In genomic region chr10:69415049-69415448, GRCh38 we compare ENCODE assay signal across 25 cellular contexts. TPM values are rescaled to one million over a fixed set of nuclear protein-coding genes. Genes with fewer than 3 reads are reported as not detected.
"Had no signal": no experiment of that assay in that cellular context is flagged by ENCODE, and none has a peak within 500 bp of the region (broad histone marks: within the 10 kb centered on the region; RNA-seq: fewer than 3 reads in every experiment).

No MANE protein-coding gene starts in this region.

- H3K27me3 ChIP-seq: upper lobe of right lung had no signal

- H3K79me2 ChIP-seq: parathyroid adenoma had no signal

- H3K4me1 ChIP-seq: parathyroid adenoma, upper lobe of right lung had no signal

- H3K27me3 Mint-ChIP-seq: activated naive CD4-positive, alpha-beta T cell treated with anti-CD3 and anti-CD28 coated beads, Interleukin-2, amount 50 U/mL, for 24 hours; T-helper 17 cell had no signal

- H3K4me3 Mint-ChIP-seq: activated CD8-positive, alpha-beta T cell treated with anti-CD3 and anti-CD28 coated beads, Interleukin-2, amount 10 ng/mL, durations not matched to agents 7 days and 5 days; activated naive CD4-positive, alpha-beta T cell treated with anti-CD3 and anti-CD28 coated beads, Interleukin-2, amount 50 U/mL, for 24 hours; brain; dendritic cell treated with granulocyte-macrophage colony-stimulating factor and Interleukin-4, amounts not matched to agents 40 ng/mL and 50 ng/mL, for 4 days; mesothelial cell of epicardium; nephron progenitor cell; stimulated activated naive B cell treated with anti-CD40 and anti-IgM and Interleukin-4, amounts not matched to agents 10 μg/mL and 1 μg/mL and 100 μg/mL, for 72 hours; T-helper 17 cell had no signal

- H3K4me2 ChIP-seq: smooth muscle cell had no signal

- H3K4me3 ChIP-seq: left ventricle myocardium inferior, smooth muscle cell, thoracic aorta, upper lobe of right lung had no signal

- H3K27ac ChIP-seq: left ventricle myocardium inferior, parathyroid adenoma, thoracic aorta, upper lobe of right lung, WERI-Rb-1 had no signal

- H3K9me3 Mint-ChIP-seq: activated naive CD4-positive, alpha-beta T cell treated with anti-CD3 and anti-CD28 coated beads, Interleukin-2, amount 50 U/mL, for 24 hours; brain; dendritic cell treated with granulocyte-macrophage colony-stimulating factor and Interleukin-4, amounts not matched to agents 40 ng/mL and 50 ng/mL, for 4 days; mesothelial cell of epicardium; nephron progenitor cell; stimulated activated naive B cell treated with anti-CD40 and anti-IgM and Interleukin-4, amounts not matched to agents 10 μg/mL and 1 μg/mL and 100 μg/mL, for 72 hours had no signal

- DNase-seq: activated CD4-positive, alpha-beta T cell treated with anti-CD3 and anti-CD28 coated beads for 1 hour; activated CD4-positive, alpha-beta T cell treated with anti-CD3 and anti-CD28 coated beads, Interleukin-2, amount 50 U/mL, for 1 hour; activated CD8-positive, alpha-beta T cell treated with anti-CD3 and anti-CD28 coated beads, Interleukin-2, amount 10 ng/mL, durations not matched to agents 7 days and 5 days; activated gamma-delta T cell treated with Interleukin-2 at 50 U/mL for 16 hours; effector CD4-positive, alpha-beta T cell; erythroblast; hippocampal formation; left ventricle myocardium inferior; nephron progenitor cell; nucleus accumbens; stimulated activated CD4-positive, alpha-beta T cell treated with anti-CD3 and anti-CD28 coated beads, Interleukin-2, amount 100 ng/mL, for 48 hours; stimulated activated CD8-positive, alpha-beta memory T cell treated with anti-CD3 and anti-CD28 coated beads, Interleukin-4, amount 100 ng/mL, for 48 hours; stimulated activated naive B cell treated with anti-CD40 and anti-IgM and Interleukin-4, amounts not matched to agents 10 μg/mL and 1 μg/mL and 100 μg/mL, for 72 hours; SW 1271; T-helper 17 cell; upper lobe of right lung; WERI-Rb-1 had no signal

- H3K36me3 Mint-ChIP-seq: activated naive CD4-positive, alpha-beta T cell treated with anti-CD3 and anti-CD28 coated beads, Interleukin-2, amount 50 U/mL, for 24 hours; brain; mesothelial cell of epicardium; stimulated activated naive B cell treated with anti-CD40 and anti-IgM and Interleukin-4, amounts not matched to agents 10 μg/mL and 1 μg/mL and 100 μg/mL, for 72 hours had no signal

- H3K9me3 ChIP-seq: left ventricle myocardium inferior, thoracic aorta, upper lobe of right lung had no signal

- H3K36me3 ChIP-seq: left ventricle myocardium inferior, thoracic aorta, upper lobe of right lung, WERI-Rb-1 had no signal

- ATAC-seq: activated CD8-positive, alpha-beta T cell treated with anti-CD3 and anti-CD28 coated beads, Interleukin-2, amount 10 ng/mL, durations not matched to agents 7 days and 5 days; sciatic nerve; stimulated activated naive B cell treated with anti-CD40 and anti-IgM and Interleukin-4, amounts not matched to agents 10 μg/mL and 1 μg/mL and 100 μg/mL, for 72 hours; T-helper 17 cell; upper lobe of right lung had no signal

- H3K27ac Mint-ChIP-seq: activated CD8-positive, alpha-beta T cell treated with anti-CD3 and anti-CD28 coated beads, Interleukin-2, amount 10 ng/mL, durations not matched to agents 7 days and 5 days; activated naive CD4-positive, alpha-beta T cell treated with anti-CD3 and anti-CD28 coated beads, Interleukin-2, amount 50 U/mL, for 24 hours; brain; dendritic cell treated with granulocyte-macrophage colony-stimulating factor and Interleukin-4, amounts not matched to agents 40 ng/mL and 50 ng/mL, for 4 days; nephron progenitor cell; stimulated activated naive B cell treated with anti-CD40 and anti-IgM and Interleukin-4, amounts not matched to agents 10 μg/mL and 1 μg/mL and 100 μg/mL, for 72 hours; T-helper 17 cell had no signal

- H2AFZ ChIP-seq: parathyroid adenoma had no signal

- H3K4me1 Mint-ChIP-seq: activated naive CD4-positive, alpha-beta T cell treated with anti-CD3 and anti-CD28 coated beads, Interleukin-2, amount 50 U/mL, for 24 hours had no signal

RNA-seq across cellular contexts. Expression of gene TACR2, which starts 1.7 kb away (rescaled TPM):
- total RNA-seq: activated CD8-positive, alpha-beta T cell treated with anti-CD3 and anti-CD28 coated beads, Interleukin-2, amount 10 ng/mL, durations not matched to agents 7 days and 5 days; left ventricle myocardium inferior; mesothelial cell of epicardium; smooth muscle cell; T-helper 17 cell had no signal
